ENCODE assay signal across 1 cellular context in genomic region chr2:27461118-27461517, GRCh38.
TF ChIP-seq lines count a peak whose summit lies in the region.

No MANE protein-coding gene starts in this region.

TF ChIP-seq in GM23338, 12 proteins besides CTCF, POLR2A, EP300 and RAD21:
- TF ChIP-seq ZNF462 (CRISPR knock-in tag; IDR thresholded peaks at IDR 0.05) = no peak
- no peak for TF ChIP-seq EZH2phosphoT487 (IDR thresholded peaks at IDR 0.05; ENCODE audit: unreplicated experiment)
- no peak for TF ChIP-seq POLR2AphosphoS5 (IDR thresholded peaks at IDR 0.05; ENCODE audit: low read depth)
- TF ChIP-seq STAT1 (IDR thresholded peaks at IDR 0.05; ENCODE audit: unreplicated experiment) = no peak
- no peak for TF ChIP-seq JUNB (IDR thresholded peaks at IDR 0.05; ENCODE audit: unreplicated experiment)
- TF ChIP-seq NANOG (IDR thresholded peaks at IDR 0.05; ENCODE audit: borderline replicate concordance) = no peak
- TF ChIP-seq REST (IDR thresholded peaks at IDR 0.05; ENCODE audit: unreplicated experiment) = no peak
- TF ChIP-seq ZNF114 (CRISPR knock-in tag; IDR thresholded peaks at IDR 0.05) = no peak
- TF ChIP-seq CREB1 (CRISPR knock-in tag; IDR thresholded peaks at IDR 0.05; ENCODE audit: low read depth) = no peak
- no peak for TF ChIP-seq ETS1 (IDR thresholded peaks at IDR 0.05)
- no peak for TF ChIP-seq EZH2 (IDR thresholded peaks at IDR 0.05; ENCODE audit: low read depth, unreplicated experiment)
- TF ChIP-seq ZNF331 (CRISPR knock-in tag; IDR thresholded peaks at IDR 0.05; ENCODE audit: low read depth) = no peak
